21 cellular contexts compared by ENCODE assay signal in genomic region chr10:12513003-12513365, GRCh38.
A peak's percentile ranks its signal among the peaks of the same experiment; 100 is the strongest.
DNase-seq lines count a peak whose midpoint lies in the region; ATAC-seq and TF ChIP-seq lines count a peak whose summit lies in the region.
"Had no signal": no experiment of that assay in that cellular context is flagged by ENCODE, and none has a peak within 500 bp of the region (broad histone marks: within the 10 kb centered on the region; RNA-seq: fewer than 3 reads in every experiment).

No MANE protein-coding gene starts in this region.

- no peak overlapping the region for H3K4me3 Mint-ChIP-seq in stimulated activated naive B cell treated with anti-CD40 and anti-IgM and Interleukin-4, amounts not matched to agents 10 μg/mL and 1 μg/mL and 100 μg/mL, for 72 hours
- no peak overlapping the region for H3K4me3 Mint-ChIP-seq in CD14-positive monocyte

- BruUV-seq in PC-9 (replicated peaks; lab: Mats Ljungman, UMichigan) = no TSS peak

- H3K9me3 ChIP-seq in PC-9 (ENCODE audit: insufficient read depth, low read depth) = no peaks in the 10 kb centered on the region
- H3K9me3 ChIP-seq: neutrophil, transverse colon had no signal

- no peaks in the 10 kb centered on the region for H3K36me3 ChIP-seq in PC-9 (ENCODE audit: low read depth)
- H3K36me3 ChIP-seq: neutrophil, transverse colon had no signal

- CTCF ChIA-PET in PC-9 (lab: Charles Lee) = no interaction called here

- DNase-seq in NCI-H2107 (lab: John Stamatoyannopoulos, UW) (peak; percentile 39), NCI-H2107 treated with DMSO at 0.1 percent for 48 hours (lab: John Stamatoyannopoulos, UW; ENCODE audit: unreplicated experiment) (no peak), NCI-H774 (lab: John Stamatoyannopoulos, UW) (peak; percentile 98), left colon (no peak), PC-9 (no peak), CD14-positive monocyte (ENCODE audit: low spot score) (no peak)
- DNase-seq in stimulated activated naive B cell treated with anti-CD40 and anti-IgM and Interleukin-4, amounts not matched to agents 10 μg/mL and 1 μg/mL and 100 μg/mL, for 72 hours = no peak
- DNase-seq: activated CD4-positive, alpha-beta T cell treated with anti-CD3 and anti-CD28 coated beads for 48 hours; activated naive CD4-positive, alpha-beta T cell treated with Interleukin-2 at 50 U/mL for 16 hours; caudate nucleus; left cardiac atrium; midbrain; NCI-H1436; RPMI8226; stimulated activated naive CD8-positive, alpha-beta T cell treated with anti-CD3 and anti-CD28 coated beads, Interleukin-15, Interleukin-2, amounts not matched to agents 100 U/mL and 50 U/mL, for 24 hours; transverse colon had no signal

- no peaks in the 10 kb centered on the region for H3K27me3 ChIP-seq in PC-9 (ENCODE audit: insufficient read depth, low read depth)
- H3K27me3 ChIP-seq: transverse colon had no signal

- H3K9me3 Mint-ChIP-seq in stimulated activated naive B cell treated with anti-CD40 and anti-IgM and Interleukin-4, amounts not matched to agents 10 μg/mL and 1 μg/mL and 100 μg/mL, for 72 hours = no peaks in the 10 kb centered on the region
- peaks cover 0 to 9% (median 3%) of the 10 kb centered on the region in 7 donors for H3K9me3 Mint-ChIP-seq in CD14-positive monocyte

- no peaks in the 10 kb centered on the region for H3K4me1 ChIP-seq in PC-9 (replicated peaks; ENCODE audit: insufficient read depth)

- H3K4me2 ChIP-seq in PC-9 = no peak overlapping the region

- no peaks in the 10 kb centered on the region for H3F3A ChIP-seq in PC-9 (ENCODE audit: insufficient read depth, low read depth)

- intact Hi-C loops in left colon (cut with DNase I, micrococcal nuclease) = loop anchor here in 1 of 2 donors (10.0 kb wide), 1 partner anchor 58 kb away; no protein-coding TSS in a partner anchor
- intact Hi-C loops in PC-9 (cut with micrococcal nuclease; ENCODE audit: unreplicated experiment) = no loop called here
- intact Hi-C loops in CD14-positive monocyte (cut with micrococcal nuclease) = no loop called here

- peaks cover 36 to 67% of the 10 kb centered on the region in 2 donors for H3K4me1 Mint-ChIP-seq in stimulated activated naive B cell treated with anti-CD40 and anti-IgM and Interleukin-4, amounts not matched to agents 10 μg/mL and 1 μg/mL and 100 μg/mL, for 72 hours
- peaks cover 13% of the 10 kb centered on the region for H3K4me1 Mint-ChIP-seq in CD14-positive monocyte

- no peak overlapping the region for H3K27ac ChIP-seq in PC-9
- H3K27ac ChIP-seq: neutrophil, transverse colon had no signal

- no peaks in the 10 kb centered on the region for H3K9me2 ChIP-seq in PC-9 (ENCODE audit: insufficient read depth)

- no peak overlapping the region for H3K4me3 ChIP-seq in PC-9
- H3K4me3 ChIP-seq: transverse colon had no signal

- no peaks in the 10 kb centered on the region for H3K79me2 ChIP-seq in PC-9 (ENCODE audit: low read depth)

- TF ChIP-seq CTCF in PC-9 (conservative IDR thresholded peaks at IDR 0.05) (no peak), CD14-positive monocyte (IDR thresholded peaks at IDR 0.05) (no peak)

- no peaks in the 10 kb centered on the region for H3K27me3 Mint-ChIP-seq in stimulated activated naive B cell treated with anti-CD40 and anti-IgM and Interleukin-4, amounts not matched to agents 10 μg/mL and 1 μg/mL and 100 μg/mL, for 72 hours
- H3K27me3 Mint-ChIP-seq in CD14-positive monocyte (ENCODE audit: low read depth in 3 of 3) = peaks cover 20 to 22% (median 20%) of the 10 kb centered on the region in 3 donors

- H3K27ac Mint-ChIP-seq in stimulated activated naive B cell treated with anti-CD40 and anti-IgM and Interleukin-4, amounts not matched to agents 10 μg/mL and 1 μg/mL and 100 μg/mL, for 72 hours = peak overlapping the region; percentile 63
- no peak overlapping the region for H3K27ac Mint-ChIP-seq in CD14-positive monocyte

- H4K20me1 ChIP-seq in PC-9 (ENCODE audit: insufficient read depth) = no peaks in the 10 kb centered on the region

- peaks cover 0 to 8% of the 10 kb centered on the region in 2 donors for H3K36me3 Mint-ChIP-seq in stimulated activated naive B cell treated with anti-CD40 and anti-IgM and Interleukin-4, amounts not matched to agents 10 μg/mL and 1 μg/mL and 100 μg/mL, for 72 hours
- H3K36me3 Mint-ChIP-seq in CD14-positive monocyte = peaks cover 0 to 6% of the 10 kb centered on the region in 2 donors

- POLR2A ChIA-PET in PC-9 (lab: Charles Lee; ENCODE audit: unreplicated experiment) = no interaction called here

- ATAC-seq in left colon = peak; percentile 28
- ATAC-seq in stimulated activated naive B cell treated with anti-CD40 and anti-IgM and Interleukin-4, amounts not matched to agents 10 μg/mL and 1 μg/mL and 100 μg/mL, for 72 hours (replicated peaks) = no peak
- no peak for ATAC-seq in GM21360 (IDR thresholded peaks at IDR 0.05; ENCODE audit: unreplicated experiment)
- ATAC-seq: esophagus mucosa; HepG2; left cardiac atrium; sciatic nerve; stimulated activated naive CD8-positive, alpha-beta T cell treated with anti-CD3 and anti-CD28 coated beads, Interleukin-15, Interleukin-2, amounts not matched to agents 100 U/mL and 50 U/mL, for 24 hours had no signal

- no peak overlapping the region for H2AFZ ChIP-seq in PC-9

Comparison
In these comparisons a context has a peak if more than half of its experiments do, and no peak if none do; other contexts are left out.
1. DNase-seq: peak in NCI-H2107 (single experiment) and NCI-H774 (single experiment); none in NCI-H2107 treated with DMSO at 0.1 percent for 48 hours (single experiment), left colon (0 of 2), stimulated activated naive B cell treated with anti-CD40 and anti-IgM and Interleukin-4, amounts not matched to agents 10 μg/mL and 1 μg/mL and 100 μg/mL, for 72 hours (single experiment), PC-9 (0 of 2) and CD14-positive monocyte (single experiment).